Comparison of ENCODE assay signal across 32 cellular contexts in the genomic region with DNA sequence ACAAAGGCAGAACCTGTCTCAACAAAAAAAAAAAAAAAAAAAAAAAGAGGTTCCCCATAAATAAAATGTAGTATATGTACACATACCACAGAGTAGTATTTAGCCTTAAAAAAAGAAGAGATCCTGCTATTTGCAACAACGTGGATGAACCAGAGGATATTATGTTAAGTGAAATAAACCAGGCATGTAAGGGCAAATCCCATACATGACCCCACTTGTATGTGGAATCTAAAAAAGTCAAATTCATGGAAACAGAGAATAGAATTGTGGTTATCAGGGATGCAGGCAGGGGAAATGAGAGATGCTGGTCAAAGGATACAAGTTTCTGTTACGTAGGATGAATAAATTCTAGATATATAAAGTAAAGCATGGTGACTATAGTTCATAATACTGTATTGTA. TPM values are rescaled to one million over a fixed set of nuclear protein-coding genes. Genes with fewer than 3 reads are reported as not detected.
"Had no signal": no experiment of that assay in that cellular context is flagged by ENCODE, and none has a peak within 500 bp of the region (broad histone marks: within the 10 kb centered on the region; RNA-seq: fewer than 3 reads in every experiment).

No MANE protein-coding gene starts in this region.

- DNase-seq: activated B cell treated with CpG ODN at 0.5 μM for 24 hours; activated CD4-positive, alpha-beta T cell treated with anti-CD3 and anti-CD28 coated beads for 48 hours; activated CD4-positive, alpha-beta T cell treated with anti-CD3 and anti-CD28 coated beads, Interleukin-2, amount 50 U/mL, for 1 hour; activated CD4-positive, alpha-beta T cell treated with anti-CD3 and anti-CD28 coated beads, Interleukin-2, amount 50 U/mL, for 48 hours; activated CD8-positive, alpha-beta memory T cell treated with anti-CD3 and anti-CD28 coated beads for 24 hours; activated CD8-positive, alpha-beta T cell treated with anti-CD3 and anti-CD28 coated beads for 36 hours; activated effector memory CD4-positive, alpha-beta T cell treated with Interleukin-2 at 50 U/mL for 16 hours; activated gamma-delta T cell treated with Interleukin-2 at 50 U/mL for 16 hours; activated naive CD4-positive, alpha-beta T cell treated with anti-CD3 and anti-CD28 coated beads, Interleukin-2, amount 50 U/mL, for 16 hours; activated naive CD4-positive, alpha-beta T cell treated with Interleukin-2 at 50 U/mL for 16 hours; activated T-cell treated with anti-CD3 and anti-CD28 coated beads, Interleukin-2, amount 50 U/mL, for 4 hours; amniotic stem cell; anterior cingulate cortex; brain microvascular endothelial cell; central memory CD4-positive, alpha-beta T cell; cerebellar nuclear complex; colonic mucosa; dorsolateral prefrontal cortex; effector memory CD4-positive, alpha-beta T cell; endodermal cell; erythroblast; foreskin melanocyte; heart right ventricle; T-helper 2 cell had no signal

- H3K36me3 Mint-ChIP-seq: activated naive CD8-positive, alpha-beta T cell had no signal

- ATAC-seq: activated CD4-positive, CD25-positive, alpha-beta regulatory T cell treated with anti-CD3 and anti-CD28 coated beads, Interleukin-2, amount 50 U/mL, for 24 hours; activated CD8-positive, alpha-beta T cell treated with anti-CD3 and anti-CD28 coated beads for 36 hours; activated T-cell treated with anti-CD3 and anti-CD28 coated beads, Interleukin-2, amount 50 U/mL, for 4 hours; activated T-helper 17 cell treated with anti-CD3 and anti-CD28 coated beads, Interleukin-2, amount 50 U/mL, for 72 hours; gastroesophageal sphincter; heart right ventricle had no signal

- H3K4me3 Mint-ChIP-seq: activated B cell treated with CpG ODN at 0.5 μM for 24 hours; activated CD8-positive, alpha-beta T cell treated with anti-CD3 and anti-CD28 coated beads for 36 hours; activated naive CD8-positive, alpha-beta T cell; activated T-cell treated with anti-CD3 and anti-CD28 coated beads, Interleukin-2, amount 50 U/mL, for 4 hours; activated T-helper 17 cell treated with anti-CD3 and anti-CD28 coated beads, Interleukin-2, amount 50 U/mL, for 72 hours; dendritic cell treated with granulocyte-macrophage colony-stimulating factor and Interleukin-4, amounts not matched to agents 40 ng/mL and 50 ng/mL, for 4 days; endodermal cell had no signal

- H3K27me3 ChIP-seq: brain microvascular endothelial cell, cardiac muscle cell, colonic mucosa, dorsolateral prefrontal cortex, esophagus muscularis mucosa, gastroesophageal sphincter had no signal

- H3K9me3 ChIP-seq: colonic mucosa, esophagus muscularis mucosa, gastroesophageal sphincter, heart right ventricle had no signal

- H3K4me3 ChIP-seq: cardiac muscle cell, colonic mucosa, dorsolateral prefrontal cortex, esophagus muscularis mucosa, gastroesophageal sphincter, heart right ventricle had no signal

- H3K9me3 Mint-ChIP-seq: activated B cell treated with CpG ODN at 0.5 μM for 24 hours; activated CD8-positive, alpha-beta T cell treated with anti-CD3 and anti-CD28 coated beads for 36 hours; activated T-cell treated with anti-CD3 and anti-CD28 coated beads, Interleukin-2, amount 50 U/mL, for 4 hours; activated T-helper 17 cell treated with anti-CD3 and anti-CD28 coated beads, Interleukin-2, amount 50 U/mL, for 72 hours; dendritic cell treated with granulocyte-macrophage colony-stimulating factor and Interleukin-4, amounts not matched to agents 40 ng/mL and 50 ng/mL, for 4 days; endodermal cell had no signal

- H3K27ac ChIP-seq: brain microvascular endothelial cell, cardiac muscle cell, colonic mucosa, dorsolateral prefrontal cortex, esophagus muscularis mucosa, gastroesophageal sphincter, heart right ventricle, VCaP had no signal

- H3K4me1 ChIP-seq: colonic mucosa, esophagus muscularis mucosa, gastroesophageal sphincter had no signal

- H3K4me1 Mint-ChIP-seq: activated B cell treated with CpG ODN at 0.5 μM for 24 hours; activated T-helper 17 cell treated with anti-CD3 and anti-CD28 coated beads, Interleukin-2, amount 50 U/mL, for 72 hours; endodermal cell had no signal

- H3K36me3 ChIP-seq: brain microvascular endothelial cell, cardiac muscle cell, esophagus muscularis mucosa, gastroesophageal sphincter, heart right ventricle had no signal

- H3K27ac Mint-ChIP-seq: activated B cell treated with CpG ODN at 0.5 μM for 24 hours; activated CD8-positive, alpha-beta T cell treated with anti-CD3 and anti-CD28 coated beads for 36 hours; activated naive CD8-positive, alpha-beta T cell; activated T-helper 17 cell treated with anti-CD3 and anti-CD28 coated beads, Interleukin-2, amount 50 U/mL, for 72 hours; dendritic cell treated with granulocyte-macrophage colony-stimulating factor and Interleukin-4, amounts not matched to agents 40 ng/mL and 50 ng/mL, for 4 days; endodermal cell had no signal

RNA-seq across cellular contexts. Expression of a gene that starts 16.7 kb away (rescaled TPM):
- total RNA-seq: activated B cell treated with CpG ODN at 0.5 μM for 24 hours; activated CD8-positive, alpha-beta T cell treated with anti-CD3 and anti-CD28 coated beads for 36 hours had no signal
